Comparison of ENCODE assay signal across 1 cellular context in genomic region chr1:210321552-210321951, GRCh38.
TF ChIP-seq lines count a peak whose summit lies in the region.

No MANE protein-coding gene starts in this region.

TF ChIP-seq in H1, 55 proteins besides CTCF, POLR2A, EP300 and RAD21:
- no peak for TF ChIP-seq SP1 (IDR thresholded peaks at IDR 0.05; ENCODE audit: low read depth, low read length)
- no peak for TF ChIP-seq EZH2 (IDR thresholded peaks at IDR 0.05; ENCODE audit: low read depth, low read length, severe bottlenecking)
- no peak for TF ChIP-seq ASH2L (IDR thresholded peaks at IDR 0.05; ENCODE audit: low read length)
- no peak for TF ChIP-seq TAF1 (IDR thresholded peaks at IDR 0.05; ENCODE audit: low read depth, low read length)
- TF ChIP-seq YY1 (IDR thresholded peaks at IDR 0.05; ENCODE audit: low read depth, low read length) = no peak
- TF ChIP-seq KDM1A (IDR thresholded peaks at IDR 0.05; ENCODE audit: borderline replicate concordance, low read length) = no peak
- no peak for TF ChIP-seq CEBPB (IDR thresholded peaks at IDR 0.05; ENCODE audit: low read depth, low read length)
- TF ChIP-seq USF2 (IDR thresholded peaks at IDR 0.05; ENCODE audit: low read length) = no peak
- no peak for TF ChIP-seq JUN (IDR thresholded peaks at IDR 0.05; ENCODE audit: low read depth, low read length)
- TF ChIP-seq MAFK (IDR thresholded peaks at IDR 0.05; ENCODE audit: low read depth, low read length) = no peak
- TF ChIP-seq MAX (IDR thresholded peaks at IDR 0.05) = no peak
- TF ChIP-seq GTF2F1 (IDR thresholded peaks at IDR 0.05; ENCODE audit: borderline replicate concordance, low read depth, low read length) = no peak
- TF ChIP-seq RXRA (IDR thresholded peaks at IDR 0.05; ENCODE audit: insufficient read depth, low read depth, low read length) = no peak
- no peak for TF ChIP-seq ZNF274 (IDR thresholded peaks at IDR 0.05; ENCODE audit: borderline replicate concordance, extremely low read depth, low read length)
- TF ChIP-seq TCF12 (IDR thresholded peaks at IDR 0.05; ENCODE audit: low read depth, low read length) = no peak
- TF ChIP-seq BACH1 (IDR thresholded peaks at IDR 0.05; ENCODE audit: low read length) = no peak
- TF ChIP-seq POU5F1 (IDR thresholded peaks at IDR 0.05; ENCODE audit: low read depth, low read length) = no peak
- no peak for TF ChIP-seq JUND (IDR thresholded peaks at IDR 0.05; ENCODE audit: low read length)
- no peak for TF ChIP-seq CBX8 (IDR thresholded peaks at IDR 0.05; ENCODE audit: borderline replicate concordance, low read depth, low read length)
